23 cellular contexts compared by ENCODE assay signal in genomic region chr2:149180226-149180875, GRCh38.
A peak's percentile ranks its signal among the peaks of the same experiment; 100 is the strongest.
DNase-seq lines count a peak whose midpoint lies in the region; ATAC-seq and TF ChIP-seq lines count a peak whose summit lies in the region.
"Had no signal": no experiment of that assay in that cellular context is flagged by ENCODE, and none has a peak within 500 bp of the region (broad histone marks: within the 10 kb centered on the region; RNA-seq: fewer than 3 reads in every experiment).

No MANE protein-coding gene starts in this region.

- H2AFZ ChIP-seq in PC-3 (ENCODE audit: low read length) = peak overlapping the region; percentile 30; the same call in 1 of the 2 replicates
- H2AFZ ChIP-seq in hepatocyte = peak overlapping the region; percentile 13

- peak overlapping the region; percentile 36 for H3K27ac Mint-ChIP-seq in Caco-2 (ENCODE audit: unreplicated experiment)
- H3K27ac Mint-ChIP-seq: activated naive CD4-positive, alpha-beta T cell treated with anti-CD3 and anti-CD28 coated beads, Interleukin-2, amount 10 ng/mL, durations not matched to agents 7 days and 5 days; activated T-cell treated with anti-CD3 and anti-CD28 coated beads, Interleukin-2, amount 50 U/mL, for 72 hours; immature natural killer cell had no signal

- H3K27ac ChIP-seq in PC-3 (ENCODE audit: low read length) = no peak overlapping the region
- peak overlapping the region; percentile 38 for H3K27ac ChIP-seq in hepatocyte
- H3K27ac ChIP-seq: ascending aorta, esophagus squamous epithelium, heart left ventricle, pancreas had no signal

- DNase-seq in Caco-2 (no peak), PC-3 (no peak), hepatocyte (ENCODE audit: low spot score) (peak; percentile 18), renal cortical epithelial cell (ENCODE audit: low read depth) (peak; percentile 19), T1000 (lab: John Stamatoyannopoulos, UW) (no peak)
- no peak for DNase-seq in effector CD4-positive, alpha-beta T cell
- DNase-seq in activated T-cell treated with anti-CD3 and anti-CD28 coated beads, Interleukin-2, amount 50 U/mL, for 1 hour = no peak
- DNase-seq in NK-92 treated with Interleukin-12 subunit alpha and Interleukin-12 subunit beta, amount 100 ng/mL, for 24 hours (lab: John Stamatoyannopoulos, UW) = no peak
- DNase-seq: activated CD4-positive, CD25-positive, alpha-beta regulatory T cell treated with anti-CD3 and anti-CD28 coated beads, Interleukin-2, amount 50 U/mL, for 72 hours; activated CD8-positive, alpha-beta memory T cell treated with anti-CD3 and anti-CD28 coated beads for 24 hours; activated naive CD4-positive, alpha-beta T cell treated with anti-CD3 and anti-CD28 coated beads, Interleukin-2, amount 10 ng/mL, durations not matched to agents 7 days and 5 days; activated T-cell treated with anti-CD3 and anti-CD28 coated beads, Interleukin-2, amount 50 U/mL, for 72 hours; effector CD8-positive, alpha-beta T cell; esophagus squamous epithelium; heart left ventricle; immature natural killer cell; naive B cell; NCI-H2081 treated with DMSO at 0.1 percent for 48 hours; NCI-H510A; pancreas; stimulated activated CD4-positive, alpha-beta T cell treated with anti-CD3 and anti-CD28 coated beads, Interleukin-2, amount 100 ng/mL, for 24 hours; stimulated activated naive CD4-positive, alpha-beta T cell had no signal

- H3K27me3 Mint-ChIP-seq in Caco-2 (ENCODE audit: insufficient read depth, unreplicated experiment) = no peaks in the 10 kb centered on the region
- H3K27me3 Mint-ChIP-seq: activated naive CD4-positive, alpha-beta T cell treated with anti-CD3 and anti-CD28 coated beads, Interleukin-2, amount 10 ng/mL, durations not matched to agents 7 days and 5 days had no signal

- CTCF ChIA-PET in Caco-2 (lab: Charles Lee) (no interaction called here), PC-3 (lab: Charles Lee) (no interaction called here)

- peak overlapping the region; percentile 41 for H3K4me2 ChIP-seq in PC-3 (ENCODE audit: low read length)
- H3K4me2 ChIP-seq in hepatocyte = peak overlapping the region; percentile 50

- POLR2A ChIA-PET in Caco-2 (lab: Charles Lee) (no interaction called here), PC-3 (lab: Charles Lee; ENCODE audit: unreplicated experiment) (no interaction called here)

- no peak for TF ChIP-seq CTCF in Caco-2 (IDR thresholded peaks at IDR 0.05; ENCODE audit: insufficient read depth in 1 of 2, low read depth in 1 of 2, low read length in 1 of 2, severe bottlenecking in 1 of 2, unreplicated experiment in 1 of 2)
- TF ChIP-seq CTCF in PC-3 (conservative IDR thresholded peaks at IDR 0.05; ENCODE audit: low read depth, low read length) = no peak
- TF ChIP-seq CTCF in hepatocyte (IDR thresholded peaks at IDR 0.05; ENCODE audit: poor library complexity) = no peak

- H3K9me3 Mint-ChIP-seq in Caco-2 (ENCODE audit: unreplicated experiment) = no peaks in the 10 kb centered on the region
- H3K9me3 Mint-ChIP-seq: activated naive CD4-positive, alpha-beta T cell treated with anti-CD3 and anti-CD28 coated beads, Interleukin-2, amount 10 ng/mL, durations not matched to agents 7 days and 5 days; activated T-cell treated with anti-CD3 and anti-CD28 coated beads, Interleukin-2, amount 50 U/mL, for 72 hours; naive B cell had no signal

- WGBS in hepatocyte (ENCODE audit: low lambda C conversion rate, missing lambda C conversion rate) = 50% methylated on average over 9 of the region's 9 CpGs

- H3K9ac ChIP-seq in PC-3 (ENCODE audit: low read length) = no peak overlapping the region

- no peaks in the 10 kb centered on the region for H3K9me3 ChIP-seq in Caco-2
- H3K9me3 ChIP-seq in PC-3 (ENCODE audit: low read length) = no peaks in the 10 kb centered on the region
- H3K9me3 ChIP-seq in hepatocyte (ENCODE audit: low read depth) = no peaks in the 10 kb centered on the region
- H3K9me3 ChIP-seq: ascending aorta, esophagus squamous epithelium, heart left ventricle, pancreas had no signal

- H3K4me1 Mint-ChIP-seq in Caco-2 (ENCODE audit: low read depth, unreplicated experiment) = peaks cover 7% of the 10 kb centered on the region
- H3K4me1 Mint-ChIP-seq: activated naive CD4-positive, alpha-beta T cell treated with anti-CD3 and anti-CD28 coated beads, Interleukin-2, amount 10 ng/mL, durations not matched to agents 7 days and 5 days; immature natural killer cell; naive B cell had no signal

- no peaks in the 10 kb centered on the region for H3K4me1 ChIP-seq in Caco-2
- no peaks in the 10 kb centered on the region for H3K4me1 ChIP-seq in PC-3 (ENCODE audit: insufficient read depth, low read length)
- peaks cover 6% of the 10 kb centered on the region for H3K4me1 ChIP-seq in hepatocyte (ENCODE audit: insufficient read depth)
- H3K4me1 ChIP-seq: ascending aorta, esophagus squamous epithelium, heart left ventricle, pancreas had no signal

- H4K20me1 ChIP-seq in PC-3 (ENCODE audit: low read length) = no peaks in the 10 kb centered on the region
- H4K20me1 ChIP-seq in hepatocyte (ENCODE audit: insufficient read depth, poor library complexity, severe bottlenecking) = no peaks in the 10 kb centered on the region

- H3K79me2 ChIP-seq in PC-3 (ENCODE audit: low read length) (no peaks in the 10 kb centered on the region), hepatocyte (no peaks in the 10 kb centered on the region)

- H3F3A ChIP-seq in PC-3 (ENCODE audit: low read length, unreplicated experiment) = no peaks in the 10 kb centered on the region

- intact Hi-C loops in Caco-2 (cut with micrococcal nuclease; ENCODE audit: unreplicated experiment) (no loop called here), PC-3 (cut with micrococcal nuclease) (no loop called here)

- H3K36me3 Mint-ChIP-seq in Caco-2 (ENCODE audit: insufficient read depth, unreplicated experiment) = peaks cover 5% of the 10 kb centered on the region
- H3K36me3 Mint-ChIP-seq: activated naive CD4-positive, alpha-beta T cell treated with anti-CD3 and anti-CD28 coated beads, Interleukin-2, amount 10 ng/mL, durations not matched to agents 7 days and 5 days; immature natural killer cell; naive B cell had no signal

- BruUV-seq in Caco-2 (replicated peaks; lab: Mats Ljungman, UMichigan) (no TSS peak), PC-3 (replicated peaks; lab: Mats Ljungman, UMichigan) (no TSS peak)

- no peaks in the 10 kb centered on the region for H3K27me3 ChIP-seq in Caco-2 (replicated peaks; ENCODE audit: control insufficient read depth, insufficient read depth, low read length)
- peaks cover 27% of the 10 kb centered on the region; the same call in 1 of the 2 replicates for H3K27me3 ChIP-seq in PC-3 (ENCODE audit: low read length)
- H3K27me3 ChIP-seq in hepatocyte = no peaks in the 10 kb centered on the region
- H3K27me3 ChIP-seq: ascending aorta, esophagus squamous epithelium, pancreas had no signal

- ATAC-seq in PC-3 = peak; percentile 20; the same call in 1 of the 2 replicates
- ATAC-seq: activated T-cell treated with anti-CD3 and anti-CD28 coated beads, Interleukin-2, amount 50 U/mL, for 72 hours; heart left ventricle; pancreas had no signal

- no peak overlapping the region for H3K4me3 Mint-ChIP-seq in Caco-2 (ENCODE audit: unreplicated experiment)
- H3K4me3 Mint-ChIP-seq: activated naive CD4-positive, alpha-beta T cell treated with anti-CD3 and anti-CD28 coated beads, Interleukin-2, amount 10 ng/mL, durations not matched to agents 7 days and 5 days; activated T-cell treated with anti-CD3 and anti-CD28 coated beads, Interleukin-2, amount 50 U/mL, for 72 hours; immature natural killer cell; naive B cell had no signal

- H3K4me3 ChIP-seq in Caco-2 (ENCODE audit: low read depth, low read length) (no peak overlapping the region), PC-3 (ENCODE audit: low read length) (no peak overlapping the region), hepatocyte (no peak overlapping the region)
- H3K4me3 ChIP-seq: ascending aorta, esophagus squamous epithelium, heart left ventricle, pancreas had no signal

- H3K9me2 ChIP-seq in PC-3 (replicated peaks; ENCODE audit: low read length) (no peaks in the 10 kb centered on the region), hepatocyte (replicated peaks; ENCODE audit: insufficient read depth) (no peaks in the 10 kb centered on the region)

- H3K36me3 ChIP-seq in Caco-2 (ENCODE audit: control insufficient read depth, insufficient read depth, low read length) = no peaks in the 10 kb centered on the region
- no peaks in the 10 kb centered on the region for H3K36me3 ChIP-seq in PC-3 (ENCODE audit: low read depth, low read length)
- H3K36me3 ChIP-seq in hepatocyte (replicated peaks; ENCODE audit: insufficient read depth, low read depth) = no peaks in the 10 kb centered on the region
- H3K36me3 ChIP-seq: ascending aorta, esophagus squamous epithelium, heart left ventricle, pancreas had no signal

Comparison
In these comparisons a context has a peak if more than half of its experiments do, and no peak if none do; other contexts are left out.
1. DNase-seq: peak in hepatocyte (single experiment) and renal cortical epithelial cell (single experiment); none in Caco-2 (0 of 2), PC-3 (single experiment), effector CD4-positive, alpha-beta T cell (single experiment), T1000 (single experiment), activated T-cell treated with anti-CD3 and anti-CD28 coated beads, Interleukin-2, amount 50 U/mL, for 1 hour (single experiment) and NK-92 treated with Interleukin-12 subunit alpha and Interleukin-12 subunit beta, amount 100 ng/mL, for 24 hours (single experiment).